8 cellular contexts compared by ENCODE assay signal in the genomic region with DNA sequence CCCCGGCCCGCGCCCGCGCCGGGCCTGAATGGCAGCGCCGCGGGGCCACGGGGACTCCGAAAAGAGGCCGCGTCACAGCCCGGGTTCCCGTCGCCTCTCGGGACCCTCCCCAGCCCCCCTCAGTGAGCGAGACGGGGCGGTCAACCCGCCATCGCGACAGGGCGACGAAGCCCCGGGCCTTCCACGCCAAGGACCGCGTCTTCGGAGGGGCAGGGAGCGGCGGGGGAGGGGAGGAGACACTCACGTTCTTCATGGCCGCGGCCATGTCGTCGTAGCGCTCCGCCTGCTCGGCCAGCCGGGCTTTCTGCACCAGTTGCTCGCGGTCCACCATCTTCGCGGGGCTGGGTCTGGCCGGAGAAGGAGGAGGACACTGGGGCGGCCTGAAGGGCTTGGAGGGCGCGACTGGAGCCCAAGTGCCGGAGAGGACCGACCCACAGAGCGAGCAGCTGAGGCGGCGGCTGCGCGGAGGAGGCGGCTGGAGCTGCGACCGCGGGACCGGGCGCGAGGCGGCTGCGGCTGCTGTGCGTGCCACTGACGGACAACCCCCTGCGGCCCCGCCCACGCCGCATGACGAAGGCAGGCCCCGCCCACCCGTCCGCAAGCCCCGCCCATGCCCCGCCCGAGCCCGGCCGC. TPM values are rescaled to one million over a fixed set of nuclear protein-coding genes. Genes with fewer than 3 reads are reported as not detected.
DNase-seq lines count a peak whose midpoint lies in the region; ATAC-seq and TF ChIP-seq lines count a peak whose summit lies in the region.

A gene (minus strand): TSS at position 514 of the 633 bp plus-strand sequence. CDS start 183 bp downstream, at position 331.

- TF ChIP-seq CTCF in GM23338 (conservative IDR thresholded peaks at IDR 0.05; ENCODE audit: low read depth in 2 of 2) (no peak), osteocyte (IDR thresholded peaks at IDR 0.05) (no peak)

- WGBS in thymus = under 1% methylated on average over 80 of the region's 80 CpGs

- H3K9me2 ChIP-seq in GM23338 (ENCODE audit: insufficient read depth) = no peaks in the 10 kb centered on the region

- DNase-seq in GF-D8 (lab: John Stamatoyannopoulos, UW) (peak; percentile 73), GM23338 (ENCODE audit: low spot score) (peak; percentile 86), Kasumi-1 (lab: John Stamatoyannopoulos, UW) (peak; percentile 74 to 82), SK-MEL-5 (ENCODE audit: low read depth, low spot score) (peak; percentile 90), glomerular visceral epithelial cell (ENCODE audit: extremely low spot score) (peak; percentile 90), osteocyte (ENCODE audit: extremely low spot score, unreplicated experiment) (peak; percentile 98)
- DNase-seq in activated naive CD4-positive, alpha-beta T cell treated with anti-CD3 and anti-CD28 coated beads, Interleukin-2, amount 50 U/mL, for 72 hours (ENCODE audit: low spot score in 2 of 2) = peak; percentile 86 to 93

- peak within 1 kb of the TSS; percentile 98 for H3K27ac Mint-ChIP-seq in GM23338
- H3K27ac Mint-ChIP-seq in activated naive CD4-positive, alpha-beta T cell treated with anti-CD3 and anti-CD28 coated beads, Interleukin-2, amount 50 U/mL, for 72 hours = peak within 1 kb of the TSS; percentile 96 to 98
- H3K27ac Mint-ChIP-seq in osteocyte (ENCODE audit: unreplicated experiment) = peak within 1 kb of the TSS; percentile 99

- H3K4me1 Mint-ChIP-seq in GM23338 (peaks cover 31% of the 10 kb centered on the region), osteocyte (ENCODE audit: unreplicated experiment) (peaks cover 51% of the 10 kb centered on the region)

- 0 out of 2 replicates have a peak within 1 kb of the TSS, but pooled peaks have one; percentile 56 for H2AFZ ChIP-seq in GM23338

- H3K4me2 ChIP-seq in GM23338 = peak within 1 kb of the TSS; percentile 83

- H4K20me1 ChIP-seq in GM23338 (replicated peaks; ENCODE audit: insufficient read depth) = peaks cover 44% of the 10 kb centered on the region

- in situ Hi-C loops in SK-MEL-5 (cut with HindIII; ENCODE audit: low pct_unique_long_range_greater_than_20kb, low sequenced_read_pairs) = no loop called here

- H3K36me3 ChIP-seq in GM23338 (ENCODE audit: insufficient read depth) (peaks cover 17% of the 10 kb centered on the region), thymus (ENCODE audit: control insufficient read depth, insufficient read depth) (peaks cover 3% of the 10 kb centered on the region)

- H3K4me3 ChIP-seq in GM23338 (peak within 1 kb of the TSS; percentile 99), thymus (ENCODE audit: low read length) (peak within 1 kb of the TSS; percentile 64)

- H3K27me3 ChIP-seq in GM23338 (ENCODE audit: insufficient read depth) (no peaks in the 10 kb centered on the region), thymus (ENCODE audit: control insufficient read depth, insufficient read depth) (no peaks in the 10 kb centered on the region)

- H3K4me1 ChIP-seq in GM23338 (ENCODE audit: insufficient read depth) = peaks cover 36% of the 10 kb centered on the region
- H3K4me1 ChIP-seq in thymus (ENCODE audit: control insufficient read depth, insufficient read depth, low read length) = peaks cover 3% of the 10 kb centered on the region

- H3K36me3 Mint-ChIP-seq in GM23338 (ENCODE audit: low read depth) (peaks cover 46% of the 10 kb centered on the region), osteocyte (ENCODE audit: unreplicated experiment) (peaks cover 25% of the 10 kb centered on the region)
- H3K36me3 Mint-ChIP-seq in activated naive CD4-positive, alpha-beta T cell treated with anti-CD3 and anti-CD28 coated beads, Interleukin-2, amount 50 U/mL, for 72 hours = peaks cover 29 to 39% of the 10 kb centered on the region in 2 donors

- no peaks in the 10 kb centered on the region for H3K9me3 ChIP-seq in thymus (ENCODE audit: control insufficient read depth)

- ATAC-seq in GM23338 = peak; percentile 74
- peak; percentile 73 to 76 for ATAC-seq in activated naive CD4-positive, alpha-beta T cell treated with anti-CD3 and anti-CD28 coated beads, Interleukin-2, amount 50 U/mL, for 72 hours

- H3K9me3 Mint-ChIP-seq in GM23338 (no peaks in the 10 kb centered on the region; the same call in 2 of the 3 replicates), osteocyte (ENCODE audit: unreplicated experiment) (peaks cover 4% of the 10 kb centered on the region)
- no peaks in the 10 kb centered on the region for H3K9me3 Mint-ChIP-seq in activated naive CD4-positive, alpha-beta T cell treated with anti-CD3 and anti-CD28 coated beads, Interleukin-2, amount 50 U/mL, for 72 hours

- H3K79me2 ChIP-seq in GM23338 (replicated peaks; ENCODE audit: insufficient read depth) = peaks cover 51% of the 10 kb centered on the region

- no peaks in the 10 kb centered on the region for H3F3A ChIP-seq in GM23338 (replicated peaks; ENCODE audit: low read depth)

- H3K27ac ChIP-seq in GM23338 (ENCODE audit: low read depth) (peak within 1 kb of the TSS; percentile 93), thymus (ENCODE audit: low read depth) (peak within 1 kb of the TSS; percentile 95)

- H3K27me3 Mint-ChIP-seq in GM23338 (ENCODE audit: insufficient read depth, low read depth, poor library complexity) (peaks cover 15% of the 10 kb centered on the region), osteocyte (ENCODE audit: unreplicated experiment) (no peaks in the 10 kb centered on the region)

- H3K4me3 Mint-ChIP-seq in GM23338 = peak within 1 kb of the TSS; percentile 94
- H3K4me3 Mint-ChIP-seq in osteocyte (ENCODE audit: unreplicated experiment) = peak within 1 kb of the TSS; percentile 88

TF ChIP-seq in GM23338, 12 proteins besides CTCF, POLR2A, EP300 and RAD21:
- TF ChIP-seq POLR2AphosphoS5 (IDR thresholded peaks at IDR 0.05; ENCODE audit: low read depth) (peak; percentile 99), CREB1 (CRISPR knock-in tag; IDR thresholded peaks at IDR 0.05; ENCODE audit: low read depth) (peak; percentile 52; the same call in 1 of the 2 replicates), NANOG (IDR thresholded peaks at IDR 0.05; ENCODE audit: borderline replicate concordance) (no peak)

RNA-seq across cellular contexts. Expression of the gene that starts here (rescaled TPM):
- total RNA-seq in GM23338 (2014; rRNA removed; shearing (Covaris generic)) = 179 and 180 TPM in 2 replicates
- 82.2 and 97.0 TPM in 2 replicates for polyA plus RNA-seq in GM23338 (2016; fragmentation: Nextera tagmentation; extraction: Ambion mirVana)
- 69.0 and 74.5 TPM in 2 replicates for total RNA-seq in SK-MEL-5 (2014; rRNA removed; shearing (Covaris generic))
- 160 and 195 TPM in 2 replicates for polyA plus RNA-seq in SK-MEL-5 (2015; cell fraction: cytosol; rRNA removed)
- 69.8 and 79.8 TPM in 2 replicates for polyA plus RNA-seq in SK-MEL-5 (2015; cell fraction: nucleus; rRNA removed)
- 100 to 1,000 TPM; 103 to 143 TPM for total RNA-seq in activated naive CD4-positive, alpha-beta T cell treated with anti-CD3 and anti-CD28 coated beads, Interleukin-2, amount 50 U/mL, for 72 hours
- 151 and 154 TPM in 2 replicates for total RNA-seq in osteocyte
- polyA plus RNA-seq in thymus = 47.1 TPM

Comparison
In these comparisons a context has a peak if more than half of its experiments do, and no peak if none do; other contexts are left out.
1. Peak in every context shown above with its lines: DNase-seq, ATAC-seq, H3K4me3 ChIP-seq and H3K27ac ChIP-seq.